In the genomic region with DNA sequence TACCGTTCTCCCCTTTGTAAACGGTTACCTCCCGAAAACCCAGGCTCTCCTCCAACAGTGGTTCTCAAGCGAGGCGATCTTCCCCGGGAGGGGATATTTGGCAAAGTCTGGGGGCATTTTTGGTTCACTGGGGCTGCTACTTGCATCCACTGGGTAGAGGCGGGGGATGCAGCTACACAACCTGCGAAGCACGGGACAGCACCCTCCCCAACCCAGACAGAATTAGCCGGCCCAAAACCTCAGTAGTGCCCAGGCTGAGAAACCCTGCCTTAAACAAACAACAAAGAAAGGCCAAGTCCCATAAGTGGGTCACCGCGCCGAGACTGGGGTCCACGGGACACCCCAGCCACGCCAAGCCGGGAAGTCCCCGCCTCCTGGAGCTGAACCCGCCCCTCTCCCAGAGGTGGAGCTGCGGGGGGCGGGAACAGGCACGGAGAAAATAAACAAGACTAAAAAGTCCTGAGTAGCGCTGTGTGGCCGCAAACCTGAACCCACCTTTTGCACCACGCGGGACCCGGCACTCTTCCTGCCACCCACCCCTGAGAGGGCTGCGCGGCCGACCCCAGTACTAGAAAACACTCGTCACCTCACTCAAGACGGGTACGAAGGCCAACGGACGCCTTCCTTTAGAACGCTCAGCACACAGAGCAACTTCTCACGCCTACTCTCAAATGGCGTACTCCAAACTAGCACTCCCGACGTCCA, we compare ENCODE assay signal across 8 cellular contexts. TPM values are rescaled to one million over a fixed set of nuclear protein-coding genes. Genes with fewer than 3 reads are reported as not detected.
A peak's percentile ranks its signal among the peaks of the same experiment; 100 is the strongest.
DNase-seq lines count a peak whose midpoint lies in the region; ATAC-seq and TF ChIP-seq lines count a peak whose summit lies in the region.
"Not testable (repeated sequence)": the region's sequence is repeated elsewhere in the genome, so short reads cannot be mapped to it uniquely, and the experiment has no call there.

No MANE protein-coding gene starts in this region.

- not testable (repeated sequence) for H3K4me1 ChIP-seq in ectodermal cell (ENCODE audit: control insufficient read depth, insufficient read depth, low read length)
- peaks cover 10 to 25% of the 10 kb centered on the region in 2 donors for H3K4me1 ChIP-seq in left lung
- H3K4me1 ChIP-seq in skeletal muscle satellite cell (ENCODE audit: control insufficient read depth, insufficient read depth, low read length), result peaks cover 12% of the 10 kb centered on the region

- WGBS in ectodermal cell, 2 experiments, result 0% methylated on average over 10 of the region's 39 CpGs

- peak; percentile 56 for TF ChIP-seq POLR2A in GM19099 (IDR thresholded peaks at IDR 0.05; ENCODE audit: extremely low read depth, insufficient read length, low read depth)

- not testable (repeated sequence) for DNase-seq in AG04449 (ENCODE audit: low read depth, low spot score); left lung
- peak; percentile 45 for DNase-seq in NCI-H1092 treated with DMSO at 0.1 percent for 48 hours (lab: John Stamatoyannopoulos, UW)
- DNase-seq in activated T-cell treated with anti-CD3 and anti-CD28 coated beads, Interleukin-2, amount 50 U/mL, for 1 hour, result peak; percentile 65

- H3K4me2 ChIP-seq in skeletal muscle satellite cell (ENCODE audit: low read length), result peak overlapping the region; percentile 83

- H3K4me3 ChIP-seq in AG04449 (ENCODE audit: low read depth, low read length) (peak overlapping the region; percentile 67), ectodermal cell (ENCODE audit: insufficient read depth, low read depth, low read length) (peak overlapping the region; percentile 90), left lung (peak overlapping the region; percentile 83 to 93), skeletal muscle satellite cell (ENCODE audit: low read length) (peak overlapping the region; percentile 98)

- CTCF ChIA-PET in AG04449 (lab: Yijun Ruan, JAX), result not testable (repeated sequence)

- ATAC-seq in HG02885 (IDR thresholded peaks at IDR 0.05; ENCODE audit: poor library complexity, unreplicated experiment), result peak; percentile 48
- peak; percentile 87 for ATAC-seq in left lung

- H3K27ac ChIP-seq in ectodermal cell (ENCODE audit: insufficient read depth, low read depth, low read length, poor library complexity, severe bottlenecking) (peak overlapping the region; percentile 50), left lung (peak overlapping the region; percentile 98 to 99)

- peak overlapping the region; percentile 100 for H3K9ac ChIP-seq in skeletal muscle satellite cell (ENCODE audit: low read depth, low read length)

- TF ChIP-seq CTCF in AG04449 (IDR thresholded peaks at IDR 0.05; ENCODE audit: insufficient read depth, low read length, missing control alignments); left lung (IDR thresholded peaks at IDR 0.05): not testable (repeated sequence)

- H3K36me3 ChIP-seq in ectodermal cell (ENCODE audit: control insufficient read depth, insufficient read depth, low read length); left lung; skeletal muscle satellite cell (ENCODE audit: insufficient read depth, low read length): not testable (repeated sequence)

- POLR2A ChIA-PET in AG04449 (lab: Yijun Ruan, JAX), result not testable (repeated sequence)

- not testable (repeated sequence) for H3K27me3 ChIP-seq in ectodermal cell (ENCODE audit: control insufficient read depth, insufficient read depth, low read length, poor library complexity, severe bottlenecking); left lung; skeletal muscle satellite cell (ENCODE audit: control insufficient read depth, insufficient read depth, low read length)

- not testable (repeated sequence) for H3K9me3 ChIP-seq in ectodermal cell (ENCODE audit: control insufficient read depth, low read length); left lung; skeletal muscle satellite cell (replicated peaks; ENCODE audit: low read length)

- intact Hi-C loops in left lung (cut with DNase I), result not testable (repeated sequence)

RNA-seq across cellular contexts. Expression of gene TMEM50A, which starts 0.5 kb away (rescaled TPM):
- polyA plus RNA-seq in ectodermal cell (2013, experiment 1 of 4), result 94.4 TPM
- 91.6 TPM for polyA plus RNA-seq in ectodermal cell (2013, experiment 2 of 4)
- polyA plus RNA-seq in ectodermal cell (2013, experiment 3 of 4), result 78.2 TPM
- polyA plus RNA-seq in ectodermal cell (2013, experiment 4 of 4), result 90.6 TPM
- 100 to 1,000 TPM; 120 to 128 TPM for total RNA-seq in left lung
- 125 and 141 TPM in 2 replicates for total RNA-seq in skeletal muscle satellite cell (2012; rRNA removed)
